In genomic region chr17:8890671-8891070, GRCh38 we compare ENCODE assay signal across 20 cellular contexts. TPM values are rescaled to one million over a fixed set of nuclear protein-coding genes. Genes with fewer than 3 reads are reported as not detected.
DNase-seq lines count a peak whose midpoint lies in the region; ATAC-seq and TF ChIP-seq lines count a peak whose summit lies in the region.
"Had no signal": no experiment of that assay in that cellular context is flagged by ENCODE, and none has a peak within 500 bp of the region (broad histone marks: within the 10 kb centered on the region; RNA-seq: fewer than 3 reads in every experiment).

No MANE protein-coding gene starts in this region.

- H3K9me3 ChIP-seq in endodermal cell (ENCODE audit: control insufficient read depth, low read length), result no peaks in the 10 kb centered on the region
- no peaks in the 10 kb centered on the region for H3K9me3 ChIP-seq in Caco-2
- H3K9me3 ChIP-seq: BLaER1 had no signal

- BruUV-seq in Caco-2 (replicated peaks; lab: Mats Ljungman, UMichigan), result no TSS peak

- CTCF ChIA-PET in Caco-2 (lab: Charles Lee), result no interaction called here

- no peak overlapping the region for H3K4me3 Mint-ChIP-seq in activated T-cell treated with anti-CD3 and anti-CD28 coated beads, Interleukin-2, amount 50 U/mL, for 24 hours
- H3K4me3 Mint-ChIP-seq in CD14-positive monocyte (no peak overlapping the region), endodermal cell (no peak overlapping the region), Caco-2 (ENCODE audit: unreplicated experiment) (no peak overlapping the region)
- H3K4me3 Mint-ChIP-seq: CD8-positive, alpha-beta T cell had no signal

- no peak for ATAC-seq in GM18511 (IDR thresholded peaks at IDR 0.05; ENCODE audit: unreplicated experiment)
- ATAC-seq: CD8-positive, alpha-beta T cell had no signal

- peaks cover 72% of the 10 kb centered on the region for H3K36me3 Mint-ChIP-seq in activated T-cell treated with anti-CD3 and anti-CD28 coated beads, Interleukin-2, amount 50 U/mL, for 24 hours (ENCODE audit: low read depth)
- peaks cover 84 to 98% of the 10 kb centered on the region in 2 donors for H3K36me3 Mint-ChIP-seq in CD14-positive monocyte
- H3K36me3 Mint-ChIP-seq in endodermal cell (ENCODE audit: low read depth), result no peaks in the 10 kb centered on the region
- no peaks in the 10 kb centered on the region for H3K36me3 Mint-ChIP-seq in Caco-2 (ENCODE audit: insufficient read depth, unreplicated experiment)

- no peak for DNase-seq in activated T-cell treated with anti-CD3 and anti-CD28 coated beads, Interleukin-2, amount 50 U/mL, for 24 hours
- DNase-seq in activated T-cell treated with anti-CD3 and anti-CD28 coated beads, Interleukin-2, amount 50 U/mL, for 1 hour, result no peak
- DNase-seq in CD14-positive monocyte (ENCODE audit: low spot score) (peak; percentile 34), H7 (peak; percentile 19), endodermal cell (peak; percentile 43), Caco-2 (no peak), SK-N-DZ (ENCODE audit: low spot score) (no peak)
- DNase-seq: 8988T; CD8-positive, alpha-beta T cell; DMS 273 treated with DMSO at 0.1 percent for 48 hours; DMS53; GM23248; HCEC 1CT had no signal

- H3K36me3 ChIP-seq in H7 (replicated peaks; ENCODE audit: control insufficient read depth, insufficient read depth, low read length) (no peaks in the 10 kb centered on the region), endodermal cell (ENCODE audit: control insufficient read depth, insufficient read depth, low read length) (no peaks in the 10 kb centered on the region), Caco-2 (ENCODE audit: control insufficient read depth, insufficient read depth, low read length) (no peaks in the 10 kb centered on the region)

- peak overlapping the region; percentile 23 for H3K27ac Mint-ChIP-seq in activated T-cell treated with anti-CD3 and anti-CD28 coated beads, Interleukin-2, amount 50 U/mL, for 24 hours
- H3K27ac Mint-ChIP-seq in CD14-positive monocyte (peak overlapping the region in 1 of 7 donors; percentile 19), endodermal cell (no peak overlapping the region), Caco-2 (ENCODE audit: unreplicated experiment) (no peak overlapping the region)
- H3K27ac Mint-ChIP-seq: CD8-positive, alpha-beta T cell had no signal

- POLR2A ChIA-PET in Caco-2 (lab: Charles Lee), result no interaction called here

- H3K27ac ChIP-seq in endodermal cell (ENCODE audit: low read depth, low read length), result no peak overlapping the region
- H3K27ac ChIP-seq: BLaER1, GM23248, HL-60 had no signal

- peaks cover 30% of the 10 kb centered on the region for H3K4me1 Mint-ChIP-seq in activated T-cell treated with anti-CD3 and anti-CD28 coated beads, Interleukin-2, amount 50 U/mL, for 24 hours (ENCODE audit: low read depth)
- H3K4me1 Mint-ChIP-seq in CD14-positive monocyte, result peaks cover 20% of the 10 kb centered on the region
- peaks cover 25% of the 10 kb centered on the region for H3K4me1 Mint-ChIP-seq in endodermal cell
- peaks cover 8% of the 10 kb centered on the region for H3K4me1 Mint-ChIP-seq in Caco-2 (ENCODE audit: low read depth, unreplicated experiment)

- no peaks in the 10 kb centered on the region for H3K27me3 Mint-ChIP-seq in activated T-cell treated with anti-CD3 and anti-CD28 coated beads, Interleukin-2, amount 50 U/mL, for 24 hours
- H3K27me3 Mint-ChIP-seq in CD14-positive monocyte (ENCODE audit: low read depth in 3 of 3) (no peaks in the 10 kb centered on the region), endodermal cell (ENCODE audit: insufficient read depth) (peaks cover 2% of the 10 kb centered on the region), Caco-2 (ENCODE audit: insufficient read depth, unreplicated experiment) (no peaks in the 10 kb centered on the region)

- TF ChIP-seq CTCF in CD14-positive monocyte (IDR thresholded peaks at IDR 0.05) (no peak), endodermal cell (conservative IDR thresholded peaks at IDR 0.05) (no peak), Caco-2 (IDR thresholded peaks at IDR 0.05; ENCODE audit: insufficient read depth in 1 of 2, low read depth in 1 of 2, low read length in 1 of 2, severe bottlenecking in 1 of 2, unreplicated experiment in 1 of 2) (no peak)

- WGBS in endodermal cell (ENCODE audit: insufficient coverage in 1 of 2, insufficient read length in 1 of 2), 2 experiments, result 93 to 96% methylated on average over 8 to 12 of the region's 12 CpGs

- no peaks in the 10 kb centered on the region for H3K9me3 Mint-ChIP-seq in activated T-cell treated with anti-CD3 and anti-CD28 coated beads, Interleukin-2, amount 50 U/mL, for 24 hours
- H3K9me3 Mint-ChIP-seq in CD14-positive monocyte (peaks cover 0 to 12% (median 5%) of the 10 kb centered on the region in 7 donors), endodermal cell (no peaks in the 10 kb centered on the region), Caco-2 (ENCODE audit: unreplicated experiment) (no peaks in the 10 kb centered on the region)
- H3K9me3 Mint-ChIP-seq: CD8-positive, alpha-beta T cell had no signal

- H3K4me3 ChIP-seq in H7 (ENCODE audit: insufficient read depth, low read depth, low read length), result no peak overlapping the region
- H3K4me3 ChIP-seq in endodermal cell (ENCODE audit: low read length), result no peak overlapping the region
- no peak overlapping the region for H3K4me3 ChIP-seq in Caco-2 (ENCODE audit: low read depth, low read length)
- H3K4me3 ChIP-seq: BLaER1, GM23248 had no signal

- peaks cover 13% of the 10 kb centered on the region for H3K4me1 ChIP-seq in endodermal cell (ENCODE audit: control insufficient read depth, insufficient read depth, low read length)
- no peaks in the 10 kb centered on the region for H3K4me1 ChIP-seq in Caco-2

- intact Hi-C loops in CD14-positive monocyte (cut with micrococcal nuclease), result no loop called here
- intact Hi-C loops in Caco-2 (cut with micrococcal nuclease; ENCODE audit: unreplicated experiment), result no loop called here

- H3K9ac ChIP-seq in endodermal cell (ENCODE audit: extremely low read depth, low read length, poor library complexity, severe bottlenecking), result no peak overlapping the region
- H3K9ac ChIP-seq: BLaER1, GM23248 had no signal

- H3K27me3 ChIP-seq in H7 (ENCODE audit: control insufficient read depth, insufficient read depth, low read length) (no peaks in the 10 kb centered on the region; the same call in 1 of the 2 replicates), endodermal cell (ENCODE audit: control insufficient read depth, insufficient read depth, low read length, poor library complexity, severe bottlenecking) (no peaks in the 10 kb centered on the region), Caco-2 (replicated peaks; ENCODE audit: control insufficient read depth, insufficient read depth, low read length) (no peaks in the 10 kb centered on the region)
- H3K27me3 ChIP-seq: BLaER1 had no signal

RNA-seq across cellular contexts. Expression of gene PIK3R6, which starts 23.2 kb away (rescaled TPM):
- polyA plus RNA-seq in CD14-positive monocyte, result 1 to 10 TPM; 3.6 to 5.8 TPM
- total RNA-seq in H7 (2014; rRNA removed; shearing (Covaris generic)), result 0.14 TPM in 1 of 2 replicates, not detected in the other
- total RNA-seq in endodermal cell, result 1 to 10 TPM; 2.1 to 2.5 TPM
- polyA plus RNA-seq in endodermal cell (2013, experiment 1 of 2), result 0.25 TPM
- polyA plus RNA-seq in endodermal cell (2013, experiment 2 of 2), result 0.17 TPM
- not detected in 2 replicates for total RNA-seq in Caco-2 (2022)
- polyA plus RNA-seq in SK-N-DZ (2014; cell fraction: cytosol; rRNA removed), result not detected in 2 replicates
- polyA plus RNA-seq in SK-N-DZ (2014; cell fraction: nucleus; rRNA removed), result not detected in 2 replicates
- total RNA-seq: A673, H4, HT1080 had no signal
- polyA plus RNA-seq: AG04450 had no signal

Comparison
In these comparisons a context has a peak if more than half of its experiments do, and no peak if none do; other contexts are left out.
1. DNase-seq: peak in CD14-positive monocyte (single experiment), H7 (single experiment) and endodermal cell (single experiment); none in activated T-cell treated with anti-CD3 and anti-CD28 coated beads, Interleukin-2, amount 50 U/mL, for 24 hours (single experiment), activated T-cell treated with anti-CD3 and anti-CD28 coated beads, Interleukin-2, amount 50 U/mL, for 1 hour (single experiment), Caco-2 (0 of 2) and SK-N-DZ (single experiment).